In genomic region chr6:45625191-45625664, GRCh38 we compare ENCODE assay signal across 11 cellular contexts.
DNase-seq lines count a peak whose midpoint lies in the region; ATAC-seq and TF ChIP-seq lines count a peak whose summit lies in the region.
"Had no signal": no experiment of that assay in that cellular context is flagged by ENCODE, and none has a peak within 500 bp of the region (broad histone marks: within the 10 kb centered on the region; RNA-seq: fewer than 3 reads in every experiment).

No MANE protein-coding gene starts in this region.

- POLR2A ChIA-PET in AG04450 (lab: Yijun Ruan, JAX), result no interaction called here
- POLR2A ChIA-PET in HCT116 (lab: Charles Lee), result no interaction called here

- H3K4me2 ChIP-seq in HCT116 (ENCODE audit: low read length), result peak overlapping the region; percentile 4; the same call in 1 of the 2 replicates

- peak overlapping the region; percentile 19 for H3K4me3 Mint-ChIP-seq in activated T-helper 2 cell treated with anti-CD3 and anti-CD28 coated beads, Interferon-gamma antibody, Interleukin-2, Interleukin-4, amounts not matched to agents 10 μg/mL and 5 μg/mL and 100 μg/mL, durations not matched to agents 14 hours and 24 hours and 36 hours (ENCODE audit: low read depth)
- H3K4me3 Mint-ChIP-seq in type B pancreatic cell, result no peak overlapping the region
- H3K4me3 Mint-ChIP-seq: naive thymus-derived CD8-positive, alpha-beta T cell had no signal

- H3K4me1 ChIP-seq in HCT116 (ENCODE audit: control insufficient read depth in 1 of 2, insufficient read depth in 2 of 2, low read length in 2 of 2) (peaks cover 0 to 15% of the 10 kb centered on the region in 2 experiments; a peak in 2 of 4 replicates), heart left ventricle (peaks cover 0 to 4% (median 0%) of the 10 kb centered on the region in 12 donors)

- H3K36me3 Mint-ChIP-seq in activated T-helper 2 cell treated with anti-CD3 and anti-CD28 coated beads, Interferon-gamma antibody, Interleukin-2, Interleukin-4, amounts not matched to agents 10 μg/mL and 5 μg/mL and 100 μg/mL, durations not matched to agents 14 hours and 24 hours and 36 hours (ENCODE audit: low read depth), result peaks cover 35% of the 10 kb centered on the region
- H3K36me3 Mint-ChIP-seq in type B pancreatic cell, result no peaks in the 10 kb centered on the region
- H3K36me3 Mint-ChIP-seq: naive thymus-derived CD8-positive, alpha-beta T cell had no signal

- no peak for TF ChIP-seq CTCF in AG04450 (IDR thresholded peaks at IDR 0.05; ENCODE audit: low read depth, low read length)
- TF ChIP-seq CTCF in HCT116 (IDR thresholded peaks at IDR 0.05 in 2 of 3, conservative IDR thresholded peaks at IDR 0.05 in 1 of 3; ENCODE audit: borderline replicate concordance in 1 of 3, insufficient read depth in 1 of 3, low read depth in 2 of 3, low read length in 2 of 3), result no peak
- TF ChIP-seq CTCF in type B pancreatic cell (conservative IDR thresholded peaks at IDR 0.05), result no peak
- TF ChIP-seq CTCF in heart left ventricle (IDR thresholded peaks at IDR 0.05), result no peak

- H3K4me1 Mint-ChIP-seq in activated T-helper 2 cell treated with anti-CD3 and anti-CD28 coated beads, Interferon-gamma antibody, Interleukin-2, Interleukin-4, amounts not matched to agents 10 μg/mL and 5 μg/mL and 100 μg/mL, durations not matched to agents 14 hours and 24 hours and 36 hours (ENCODE audit: low read depth), result peaks cover 65% of the 10 kb centered on the region
- peaks cover 5% of the 10 kb centered on the region for H3K4me1 Mint-ChIP-seq in type B pancreatic cell (ENCODE audit: unreplicated experiment)

- CTCF ChIA-PET in AG04450 (lab: Charles Lee), result interaction anchor here (1.1 kb wide), 1 partner anchor 89 kb away, joined by 3 read pairs; no protein-coding TSS in a partner anchor
- CTCF ChIA-PET in HCT116 (lab: Charles Lee), result no interaction called here

- intact Hi-C loops in HCT116 (cut with micrococcal nuclease), result no loop called here
- intact Hi-C loops in activated T-helper 2 cell treated with anti-CD3 and anti-CD28 coated beads, Interferon-gamma antibody, Interleukin-2, Interleukin-4, amounts not matched to agents 10 μg/mL and 5 μg/mL and 100 μg/mL, durations not matched to agents 14 hours and 24 hours and 36 hours (cut with micrococcal nuclease), result loop anchor here (1.0 to 5.0 kb wide), 5 partner anchors 16 to 299 kb away; no protein-coding TSS in a partner anchor
- intact Hi-C loops in heart left ventricle (cut with DNase I), result no loop called here

- H3K27me3 ChIP-seq in AG04450 (ENCODE audit: control insufficient read depth, insufficient read depth, low read length) (no peaks in the 10 kb centered on the region), HCT116 (ENCODE audit: insufficient read depth, low read length) (no peaks in the 10 kb centered on the region; the same call in 1 of the 2 replicates), heart left ventricle (no peaks in the 10 kb centered on the region)

- no peaks in the 10 kb centered on the region for H3K27me3 Mint-ChIP-seq in activated T-helper 2 cell treated with anti-CD3 and anti-CD28 coated beads, Interferon-gamma antibody, Interleukin-2, Interleukin-4, amounts not matched to agents 10 μg/mL and 5 μg/mL and 100 μg/mL, durations not matched to agents 14 hours and 24 hours and 36 hours (ENCODE audit: low read depth)
- H3K27me3 Mint-ChIP-seq in type B pancreatic cell, result peaks cover 11% of the 10 kb centered on the region
- H3K27me3 Mint-ChIP-seq: naive thymus-derived CD8-positive, alpha-beta T cell had no signal

- H3K9ac ChIP-seq in HCT116 (ENCODE audit: low read length), result no peak overlapping the region

- no peak overlapping the region for H3K4me3 ChIP-seq in AG04450 (ENCODE audit: low read depth, low read length)
- H3K4me3 ChIP-seq in HCT116 (replicated peaks in 1 of 2; ENCODE audit: low read depth in 1 of 2, low read length in 2 of 2), result no peak overlapping the region
- H3K4me3 ChIP-seq in heart left ventricle, result no peak overlapping the region

- H3K27ac ChIP-seq in AG04450 (ENCODE audit: low read depth, low read length) (peak overlapping the region; percentile 69), HCT116 (ENCODE audit: low read depth, low read length) (no peak overlapping the region), heart left ventricle (no peak overlapping the region)

- H3K36me3 ChIP-seq in HCT116 (ENCODE audit: control insufficient read depth in 1 of 2, insufficient read depth in 2 of 2, low read length in 2 of 2) (no peaks in the 10 kb centered on the region), heart left ventricle (no peaks in the 10 kb centered on the region)

- H3K9me3 Mint-ChIP-seq in activated T-helper 2 cell treated with anti-CD3 and anti-CD28 coated beads, Interferon-gamma antibody, Interleukin-2, Interleukin-4, amounts not matched to agents 10 μg/mL and 5 μg/mL and 100 μg/mL, durations not matched to agents 14 hours and 24 hours and 36 hours, result peaks cover 7% of the 10 kb centered on the region
- peaks cover 9% of the 10 kb centered on the region for H3K9me3 Mint-ChIP-seq in type B pancreatic cell

- TF ChIP-seq RAD21 in HCT116 (IDR thresholded peaks at IDR 0.05; ENCODE audit: low read depth), result no peak

- peak overlapping the region; percentile 86 for H3K27ac Mint-ChIP-seq in activated T-helper 2 cell treated with anti-CD3 and anti-CD28 coated beads, Interferon-gamma antibody, Interleukin-2, Interleukin-4, amounts not matched to agents 10 μg/mL and 5 μg/mL and 100 μg/mL, durations not matched to agents 14 hours and 24 hours and 36 hours
- H3K27ac Mint-ChIP-seq in type B pancreatic cell, result no peak overlapping the region

- RAD21 ChIA-PET in HCT116 (lab: Charles Lee; ENCODE audit: low non-redundant PET in 1 of 2, low total read pairs in 2 of 2, uncharacterized antibody in 2 of 2, unreplicated experiment in 2 of 2), result no interaction called here

- TF ChIP-seq POLR2A in HCT116 (IDR thresholded peaks at IDR 0.05; ENCODE audit: borderline replicate concordance, extremely low read depth, insufficient read depth, insufficient read length), result no peak
- TF ChIP-seq POLR2A in heart left ventricle (IDR thresholded peaks at IDR 0.05), result no peak

- no peaks in the 10 kb centered on the region for H3K79me2 ChIP-seq in HCT116 (ENCODE audit: insufficient read depth, low read length)

- no peak overlapping the region for H2AFZ ChIP-seq in HCT116 (ENCODE audit: low read depth, low read length, poor library complexity, severe bottlenecking)

- peak; percentile 36 for DNase-seq in AG04450 (ENCODE audit: low read depth, low spot score)
- DNase-seq in HCT116 (ENCODE audit: low read depth, low spot score), result no peak
- DNase-seq in activated T-helper 2 cell treated with anti-CD3 and anti-CD28 coated beads, Interferon-gamma antibody, Interleukin-2, Interleukin-4, amounts not matched to agents 10 μg/mL and 5 μg/mL and 100 μg/mL, durations not matched to agents 14 hours and 24 hours and 36 hours (ENCODE audit: low spot score), result no peak
- peak; percentile 64 for DNase-seq in glomerular visceral epithelial cell (ENCODE audit: extremely low spot score)
- DNase-seq in cortex of kidney (lab: John Stamatoyannopoulos, UW), result no peak
- no peak for DNase-seq in UCSD-AML1 (lab: John Stamatoyannopoulos, UW; ENCODE audit: unreplicated experiment)
- no peak for DNase-seq in type B pancreatic cell (ENCODE audit: extremely low spot score, unreplicated experiment)
- no peak for DNase-seq in heart left ventricle
- DNase-seq: effector memory CD4-positive, alpha-beta T cell; naive thymus-derived CD8-positive, alpha-beta T cell; NCI-H1092 treated with DMSO at 0.1 percent for 48 hours had no signal

- 87 to 91% (median 91%) methylated on average over 5 of the region's 5 CpGs for WGBS in heart left ventricle, 4 donors

- no peaks in the 10 kb centered on the region for H3K9me2 ChIP-seq in HCT116 (ENCODE audit: insufficient read depth)

- peak; percentile 30 for ATAC-seq in HCT116
- no peak for ATAC-seq in heart left ventricle
- ATAC-seq: naive thymus-derived CD8-positive, alpha-beta T cell had no signal

- H4K20me1 ChIP-seq in HCT116 (ENCODE audit: insufficient read depth), result no peaks in the 10 kb centered on the region

- H3K9me3 ChIP-seq in AG04450 (ENCODE audit: control insufficient read depth, insufficient read depth, low read length) (no peaks in the 10 kb centered on the region), HCT116 (ENCODE audit: control insufficient read depth in 1 of 2, insufficient read depth in 1 of 2, low read depth in 1 of 2, low read length in 2 of 2) (no peaks in the 10 kb centered on the region), heart left ventricle (no peaks in the 10 kb centered on the region)

- BruUV-seq in HCT116 (replicated peaks; lab: Mats Ljungman, UMichigan), result no TSS peak

TF ChIP-seq in HCT116, 20 proteins besides CTCF, POLR2A, EP300 and RAD21 (continues in another document):
- TF ChIP-seq YY1 (IDR thresholded peaks at IDR 0.05; ENCODE audit: extremely low read depth, insufficient replicate concordance, low read depth, low read length) (no peak), ZNF274 (IDR thresholded peaks at IDR 0.05; ENCODE audit: low read depth, low read length) (no peak), FOSL1 (IDR thresholded peaks at IDR 0.05; ENCODE audit: low read depth) (no peak), ATF3 (IDR thresholded peaks at IDR 0.05) (no peak), ZBTB33 (IDR thresholded peaks at IDR 0.05; ENCODE audit: extremely low read depth, insufficient replicate concordance, low read length) (no peak), EGR1 (IDR thresholded peaks at IDR 0.05; ENCODE audit: low read depth) (no peak), TCF7L2 (IDR thresholded peaks at IDR 0.05; ENCODE audit: borderline replicate concordance, extremely low read depth, insufficient read depth, insufficient read length) (no peak), SP1 (IDR thresholded peaks at IDR 0.05; ENCODE audit: low read depth) (no peak), CBX3 (IDR thresholded peaks at IDR 0.05; ENCODE audit: low read depth) (no peak), SIN3A (IDR thresholded peaks at IDR 0.05; ENCODE audit: low read depth) (no peak)

Comparison
In these comparisons a context has a peak if more than half of its experiments do, and no peak if none do; other contexts are left out.
1. DNase-seq: peak in AG04450 (single experiment) and glomerular visceral epithelial cell (single experiment); none in HCT116 (single experiment), activated T-helper 2 cell treated with anti-CD3 and anti-CD28 coated beads, Interferon-gamma antibody, Interleukin-2, Interleukin-4, amounts not matched to agents 10 μg/mL and 5 μg/mL and 100 μg/mL, durations not matched to agents 14 hours and 24 hours and 36 hours (single experiment), cortex of kidney (single experiment), UCSD-AML1 (single experiment), type B pancreatic cell (single experiment) and heart left ventricle (0 of 5).